1 cellular context compared by ENCODE assay signal in the genomic region with DNA sequence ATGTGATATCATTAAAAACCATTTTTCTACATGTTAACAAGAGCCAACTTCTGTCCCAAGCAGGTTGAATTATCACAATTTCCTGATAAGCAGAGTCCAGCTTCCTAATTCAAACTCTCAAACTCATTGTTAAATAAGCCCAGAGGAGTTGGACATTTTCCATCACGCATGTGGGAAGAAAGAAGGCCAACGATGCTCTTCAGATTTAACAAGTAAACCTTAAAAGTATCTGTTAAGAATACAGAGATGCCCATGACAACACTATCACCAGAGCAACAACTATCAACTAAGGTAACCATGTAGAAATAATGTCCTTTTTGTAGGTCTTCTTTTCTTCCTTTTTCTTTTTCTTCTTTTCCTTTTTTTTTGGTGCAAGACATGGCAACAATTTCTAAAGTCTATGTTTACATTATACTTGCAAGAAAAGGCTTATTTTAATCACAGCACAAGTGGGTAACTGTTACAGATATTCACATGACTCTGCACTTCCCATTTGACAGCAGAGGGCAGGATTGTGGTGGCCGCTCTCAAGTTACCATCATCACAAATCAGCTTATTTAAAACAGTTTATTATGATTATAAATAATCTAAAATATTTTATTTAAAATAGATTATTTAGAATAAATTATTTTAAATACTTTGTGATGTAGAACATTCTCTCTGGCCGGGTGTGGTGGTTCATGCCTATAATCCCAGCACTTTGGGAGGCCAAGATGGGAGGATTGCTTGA.
TF ChIP-seq lines count a peak whose summit lies in the region.

No MANE protein-coding gene starts in this region.

TF ChIP-seq in HepG2, 621 proteins besides CTCF, POLR2A, EP300 and RAD21 (continued from another document):
- no peak for TF ChIP-seq ZNF138 (CRISPR knock-in tag; IDR thresholded peaks at IDR 0.05; ENCODE audit: low read depth)
